In the genomic region with DNA sequence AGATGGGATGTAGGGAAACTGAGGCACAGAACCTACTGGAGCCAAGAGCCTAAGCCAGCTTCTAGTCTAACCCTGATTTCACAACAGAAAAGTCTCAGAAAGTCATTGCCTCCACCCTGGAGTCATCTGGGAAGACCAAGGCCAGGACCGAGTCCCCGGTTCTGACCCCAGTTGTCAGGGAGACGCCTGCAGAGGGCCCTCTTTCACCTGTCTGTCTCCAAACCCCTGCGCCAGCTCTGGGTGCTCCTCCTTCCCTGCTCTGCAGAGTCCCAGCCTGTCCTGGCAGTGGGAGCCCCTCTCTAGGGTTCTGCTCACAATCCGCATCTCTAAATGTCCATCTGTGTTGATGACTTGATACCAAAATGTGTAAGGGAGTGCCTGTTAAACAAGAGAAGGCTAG, we compare ENCODE assay signal across 17 cellular contexts.
A peak's percentile ranks its signal among the peaks of the same experiment; 100 is the strongest.
DNase-seq lines count a peak whose midpoint lies in the region; ATAC-seq and TF ChIP-seq lines count a peak whose summit lies in the region.
"Had no signal": no experiment of that assay in that cellular context is flagged by ENCODE, and none has a peak within 500 bp of the region (broad histone marks: within the 10 kb centered on the region; RNA-seq: fewer than 3 reads in every experiment).

No MANE protein-coding gene starts in this region.

- H4K20me1 ChIP-seq in BLaER1 treated with 17β-estradiol and CSF1 and Interleukin-3, amounts not matched to agents 10 nM and 100 nM: peaks cover 0 to 55% (median 15%) of the 10 kb centered on the region in 11 experiments; a peak in 14 of 22 replicates
- no peaks in the 10 kb centered on the region; the same call in none of the 2 replicates for H4K20me1 ChIP-seq in GM23338 (replicated peaks; ENCODE audit: insufficient read depth)

- no peak overlapping the region for H3K4me3 ChIP-seq in BLaER1 treated with 17β-estradiol and CSF1 and Interleukin-3, amounts not matched to agents 10 nM and 100 nM
- no peak overlapping the region for H3K4me3 ChIP-seq in GM23338
- H3K4me3 ChIP-seq: ovary, right atrium auricular region had no signal

- no peaks in the 10 kb centered on the region for H3K9me3 Mint-ChIP-seq in GM23338
- no peaks in the 10 kb centered on the region for H3K9me3 Mint-ChIP-seq in brain
- H3K9me3 Mint-ChIP-seq: activated T-helper 2 cell treated with anti-CD3 and anti-CD28 coated beads, Interferon-gamma antibody, Interleukin-2, Interleukin-4, amounts not matched to agents 10 μg/mL and 5 μg/mL and 100 μg/mL, durations not matched to agents 14 hours and 24 hours and 36 hours; HFFc6 had no signal

- intact Hi-C loops in sciatic nerve (cut with DNase I): no loop called here

- DNase-seq in GM23338 (ENCODE audit: low spot score) (peak; percentile 32), sciatic nerve (ENCODE audit: low spot score) (peak; percentile 39), T-helper 9 cell (no peak), NCI-H2081 treated with DMSO at 0.1 percent for 48 hours (lab: John Stamatoyannopoulos, UW) (no peak)
- DNase-seq: activated CD4-positive, alpha-beta T cell treated with anti-CD3 and anti-CD28 coated beads for 1 hour; cortex of kidney; DMS79 treated with DMSO at 0.1 percent for 48 hours; HFFc6; KG1; NCI-H187; T1000 had no signal

- H3K9ac ChIP-seq in BLaER1 treated with 17β-estradiol and CSF1 and Interleukin-3, amounts not matched to agents 10 nM and 100 nM: no peak overlapping the region

- ATAC-seq in GM23338: peak; percentile 45
- no peak for ATAC-seq in sciatic nerve
- no peak for ATAC-seq in GM19395 (IDR thresholded peaks at IDR 0.05; ENCODE audit: unreplicated experiment)

- H3K27me3 Mint-ChIP-seq in GM23338 (ENCODE audit: insufficient read depth, low read depth, poor library complexity) (peaks cover 9% of the 10 kb centered on the region), brain (no peaks in the 10 kb centered on the region)

- peaks cover 33% of the 10 kb centered on the region for H3K4me1 Mint-ChIP-seq in GM23338
- H3K4me1 Mint-ChIP-seq in brain: peaks cover 27% of the 10 kb centered on the region

- H3K9me3 ChIP-seq in BLaER1 treated with 17β-estradiol and CSF1 and Interleukin-3, amounts not matched to agents 10 nM and 100 nM (replicated peaks in 1 of 11): no peaks in the 10 kb centered on the region
- H3K9me3 ChIP-seq: ovary, right atrium auricular region had no signal

- H3K9me2 ChIP-seq in GM23338 (ENCODE audit: insufficient read depth): no peaks in the 10 kb centered on the region

- H3K27me3 ChIP-seq in BLaER1 treated with 17β-estradiol and CSF1 and Interleukin-3, amounts not matched to agents 10 nM and 100 nM: peaks cover 0 to 11% (median 0%) of the 10 kb centered on the region in 11 experiments; a peak in 1 of 22 replicates
- H3K27me3 ChIP-seq in GM23338 (ENCODE audit: insufficient read depth): no peaks in the 10 kb centered on the region
- H3K27me3 ChIP-seq: ovary, right atrium auricular region had no signal

- H3K4me2 ChIP-seq in BLaER1 treated with 17β-estradiol and CSF1 and Interleukin-3, amounts not matched to agents 10 nM and 100 nM: peak overlapping the region in 9 of 11 experiments; percentile 16 to 95 (median 89); a peak in 17 of 22 replicates
- peak overlapping the region; percentile 29 for H3K4me2 ChIP-seq in GM23338

- H3K79me2 ChIP-seq in GM23338 (replicated peaks; ENCODE audit: insufficient read depth): no peaks in the 10 kb centered on the region

- no peak overlapping the region for H3K4me3 Mint-ChIP-seq in GM23338
- H3K4me3 Mint-ChIP-seq in brain: peak overlapping the region in 1 of 5 experiments; percentile 59
- H3K4me3 Mint-ChIP-seq: HFFc6 had no signal

- TF ChIP-seq CTCF in GM23338 (conservative IDR thresholded peaks at IDR 0.05; ENCODE audit: low read depth in 2 of 2) (peak; percentile 26 to 55; a peak in 3 of 4 replicates), brain (conservative IDR thresholded peaks at IDR 0.05) (no peak)

- H2AFZ ChIP-seq in GM23338: no peak overlapping the region

- H3K27ac Mint-ChIP-seq in GM23338 (no peak overlapping the region), brain (peak overlapping the region in 3 of 5 experiments; percentile 61 to 93 (median 86))
- H3K27ac Mint-ChIP-seq: activated T-helper 2 cell treated with anti-CD3 and anti-CD28 coated beads, Interferon-gamma antibody, Interleukin-2, Interleukin-4, amounts not matched to agents 10 μg/mL and 5 μg/mL and 100 μg/mL, durations not matched to agents 14 hours and 24 hours and 36 hours; HFFc6 had no signal

- H3K36me3 Mint-ChIP-seq in GM23338 (ENCODE audit: low read depth): peaks cover 15% of the 10 kb centered on the region
- peaks cover 16% of the 10 kb centered on the region for H3K36me3 Mint-ChIP-seq in brain

- H3F3A ChIP-seq in GM23338 (replicated peaks; ENCODE audit: low read depth): peaks cover 18% of the 10 kb centered on the region

- peak overlapping the region in 2 of 11 experiments; percentile 15 to 27; a peak in 2 of 22 replicates for H3K27ac ChIP-seq in BLaER1 treated with 17β-estradiol and CSF1 and Interleukin-3, amounts not matched to agents 10 nM and 100 nM
- peak overlapping the region; percentile 15; the same call in 1 of the 2 replicates for H3K27ac ChIP-seq in GM23338 (ENCODE audit: low read depth)
- H3K27ac ChIP-seq: ovary, right atrium auricular region had no signal

- peaks cover 40 to 86% (median 85%) of the 10 kb centered on the region in 10 experiments for H3K4me1 ChIP-seq in BLaER1 treated with 17β-estradiol and CSF1 and Interleukin-3, amounts not matched to agents 10 nM and 100 nM
- peaks cover 15% of the 10 kb centered on the region for H3K4me1 ChIP-seq in GM23338 (ENCODE audit: insufficient read depth)

- H3K36me3 ChIP-seq in BLaER1 treated with 17β-estradiol and CSF1 and Interleukin-3, amounts not matched to agents 10 nM and 100 nM: peaks cover 11 to 68% (median 39%) of the 10 kb centered on the region in 11 experiments; a peak in 20 of 22 replicates
- H3K36me3 ChIP-seq in GM23338 (ENCODE audit: insufficient read depth): peaks cover 14% of the 10 kb centered on the region
- H3K36me3 ChIP-seq: ovary had no signal

TF ChIP-seq in GM23338, 12 proteins besides CTCF, POLR2A, EP300 and RAD21 (continues in another document):
- TF ChIP-seq POLR2AphosphoS5 (IDR thresholded peaks at IDR 0.05; ENCODE audit: low read depth) (no peak), CREB1 (CRISPR knock-in tag; IDR thresholded peaks at IDR 0.05; ENCODE audit: low read depth) (no peak), STAT1 (IDR thresholded peaks at IDR 0.05; ENCODE audit: unreplicated experiment) (no peak), EZH2 (IDR thresholded peaks at IDR 0.05; ENCODE audit: low read depth, unreplicated experiment) (no peak), REST (IDR thresholded peaks at IDR 0.05; ENCODE audit: unreplicated experiment) (no peak), ETS1 (IDR thresholded peaks at IDR 0.05) (no peak), ZNF114 (CRISPR knock-in tag; IDR thresholded peaks at IDR 0.05) (no peak), JUNB (IDR thresholded peaks at IDR 0.05; ENCODE audit: unreplicated experiment) (no peak), ZNF331 (CRISPR knock-in tag; IDR thresholded peaks at IDR 0.05; ENCODE audit: low read depth) (no peak), NANOG (IDR thresholded peaks at IDR 0.05; ENCODE audit: borderline replicate concordance) (no peak), EZH2phosphoT487 (IDR thresholded peaks at IDR 0.05; ENCODE audit: unreplicated experiment) (no peak)

Comparison
In these comparisons a context has a peak if more than half of its experiments do, and no peak if none do; other contexts are left out.
1. DNase-seq: peak in GM23338 (single experiment) and sciatic nerve (single experiment); none in T-helper 9 cell (single experiment) and NCI-H2081 treated with DMSO at 0.1 percent for 48 hours (single experiment).
2. CTCF ChIP-seq: peak in GM23338 (2 of 2); none in brain (0 of 2).